In the genomic region with DNA sequence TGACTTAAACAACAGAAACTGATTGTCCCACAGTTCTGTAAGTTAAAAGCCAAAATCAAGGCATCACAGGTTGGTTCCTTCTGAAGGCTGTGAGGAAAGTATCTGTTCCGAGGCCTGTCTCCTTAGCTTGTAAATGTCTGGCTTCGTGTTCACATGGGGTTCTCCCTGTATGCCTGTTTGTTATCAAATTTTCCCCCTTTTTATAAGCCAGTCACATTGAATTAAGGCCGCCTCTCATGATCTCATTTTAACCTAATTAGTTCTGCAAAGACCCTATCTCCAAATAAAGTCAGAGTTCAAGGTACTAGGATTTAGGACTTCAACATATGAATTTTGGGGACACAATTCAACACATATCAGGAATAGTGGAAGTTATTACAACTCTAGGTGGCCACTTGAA, we compare ENCODE assay signal across 36 cellular contexts.
"Had no signal": no experiment of that assay in that cellular context is flagged by ENCODE, and none has a peak within 500 bp of the region (broad histone marks: within the 10 kb centered on the region; RNA-seq: fewer than 3 reads in every experiment).

No MANE protein-coding gene starts in this region.

- H3K27ac Mint-ChIP-seq: activated B cell treated with CpG ODN at 0.5 μM for 24 hours; activated CD8-positive, alpha-beta memory T cell treated with anti-CD3 and anti-CD28 coated beads, Interleukin-2, amount 10 ng/mL, durations not matched to agents 7 days and 5 days; activated CD8-positive, alpha-beta T cell treated with anti-CD3 and anti-CD28 coated beads, Interleukin-2, amount 10 ng/mL, durations not matched to agents 7 days and 5 days; activated naive CD4-positive, alpha-beta T cell treated with anti-CD3 and anti-CD28 coated beads for 36 hours; activated naive CD4-positive, alpha-beta T cell treated with anti-CD3 and anti-CD28 coated beads, Interleukin-2, amount 50 U/mL, for 24 hours; activated naive CD8-positive, alpha-beta T cell treated with anti-CD3 and anti-CD28 coated beads for 36 hours; activated naive CD8-positive, alpha-beta T cell treated with anti-CD3 and anti-CD28 coated beads, Interleukin-2, amount 50 U/mL, for 24 hours; activated T-helper 1 cell treated with anti-CD3 and anti-CD28 coated beads, Interleukin-12 subunit alpha, Interleukin-12 subunit beta, Interleukin-2, Interleukin-4 antibody, amounts not matched to agents 30 ng/mL and 10 ng/mL and 1 ng/mL, durations not matched to agents 14 hours and 24 hours and 36 hours; activated T-helper 2 cell treated with anti-CD3 and anti-CD28 coated beads, Interferon-gamma antibody, Interleukin-2, Interleukin-4, amounts not matched to agents 10 μg/mL and 5 μg/mL and 100 μg/mL, durations not matched to agents 14 hours and 24 hours and 36 hours; effector memory CD8-positive, alpha-beta T cell; T-helper 17 cell; T-helper 2 cell treated with Interferon-gamma antibody and Interleukin-4, amounts not matched to agents 5 μg/mL and 100 μg/mL, for 36 hours had no signal

- H3K4me1 Mint-ChIP-seq: activated CD8-positive, alpha-beta memory T cell treated with anti-CD3 and anti-CD28 coated beads, Interleukin-2, amount 10 ng/mL, durations not matched to agents 7 days and 5 days had no signal

- H3K27ac ChIP-seq: adrenal gland, body of pancreas, esophagus muscularis mucosa, foreskin keratinocyte, gastrocnemius medialis, WERI-Rb-1 had no signal

- H3K9me3 Mint-ChIP-seq: activated B cell treated with CpG ODN at 0.5 μM for 24 hours; activated naive CD4-positive, alpha-beta T cell treated with anti-CD3 and anti-CD28 coated beads for 36 hours; activated naive CD4-positive, alpha-beta T cell treated with anti-CD3 and anti-CD28 coated beads, Interleukin-2, amount 50 U/mL, for 24 hours; activated naive CD8-positive, alpha-beta T cell treated with anti-CD3 and anti-CD28 coated beads for 36 hours; activated naive CD8-positive, alpha-beta T cell treated with anti-CD3 and anti-CD28 coated beads, Interleukin-2, amount 50 U/mL, for 24 hours; activated T-helper 1 cell treated with anti-CD3 and anti-CD28 coated beads, Interleukin-12 subunit alpha, Interleukin-12 subunit beta, Interleukin-2, Interleukin-4 antibody, amounts not matched to agents 30 ng/mL and 10 ng/mL and 1 ng/mL, durations not matched to agents 14 hours and 24 hours and 36 hours; activated T-helper 2 cell treated with anti-CD3 and anti-CD28 coated beads, Interferon-gamma antibody, Interleukin-2, Interleukin-4, amounts not matched to agents 10 μg/mL and 5 μg/mL and 100 μg/mL, durations not matched to agents 14 hours and 24 hours and 36 hours; effector memory CD8-positive, alpha-beta T cell; T-helper 2 cell treated with Interferon-gamma antibody and Interleukin-4, amounts not matched to agents 5 μg/mL and 100 μg/mL, for 36 hours had no signal

- ATAC-seq: activated CD4-positive, CD25-positive, alpha-beta regulatory T cell treated with anti-CD3 and anti-CD28 coated beads, Interleukin-2, amount 50 U/mL, for 24 hours; activated CD8-positive, alpha-beta memory T cell treated with anti-CD3 and anti-CD28 coated beads, Interleukin-2, amount 10 ng/mL, durations not matched to agents 7 days and 5 days; activated CD8-positive, alpha-beta T cell treated with anti-CD3 and anti-CD28 coated beads, Interleukin-2, amount 10 ng/mL, durations not matched to agents 7 days and 5 days; activated naive CD8-positive, alpha-beta T cell treated with anti-CD3 and anti-CD28 coated beads, Interleukin-2, amount 50 U/mL, for 24 hours; body of pancreas; effector memory CD8-positive, alpha-beta T cell; foreskin keratinocyte; gastrocnemius medialis; T-helper 17 cell had no signal

- H3K36me3 Mint-ChIP-seq: activated CD8-positive, alpha-beta memory T cell treated with anti-CD3 and anti-CD28 coated beads, Interleukin-2, amount 10 ng/mL, durations not matched to agents 7 days and 5 days; activated naive CD4-positive, alpha-beta T cell treated with anti-CD3 and anti-CD28 coated beads, Interleukin-2, amount 50 U/mL, for 24 hours; activated naive CD8-positive, alpha-beta T cell treated with anti-CD3 and anti-CD28 coated beads for 36 hours had no signal

- H3K4me3 Mint-ChIP-seq: activated B cell treated with CpG ODN at 0.5 μM for 24 hours; activated CD8-positive, alpha-beta memory T cell treated with anti-CD3 and anti-CD28 coated beads, Interleukin-2, amount 10 ng/mL, durations not matched to agents 7 days and 5 days; activated CD8-positive, alpha-beta T cell treated with anti-CD3 and anti-CD28 coated beads, Interleukin-2, amount 10 ng/mL, durations not matched to agents 7 days and 5 days; activated naive CD4-positive, alpha-beta T cell treated with anti-CD3 and anti-CD28 coated beads for 36 hours; activated naive CD4-positive, alpha-beta T cell treated with anti-CD3 and anti-CD28 coated beads, Interleukin-2, amount 50 U/mL, for 24 hours; activated naive CD8-positive, alpha-beta T cell treated with anti-CD3 and anti-CD28 coated beads for 36 hours; activated naive CD8-positive, alpha-beta T cell treated with anti-CD3 and anti-CD28 coated beads, Interleukin-2, amount 50 U/mL, for 24 hours; activated T-helper 1 cell treated with anti-CD3 and anti-CD28 coated beads, Interleukin-12 subunit alpha, Interleukin-12 subunit beta, Interleukin-2, Interleukin-4 antibody, amounts not matched to agents 30 ng/mL and 10 ng/mL and 1 ng/mL, durations not matched to agents 14 hours and 24 hours and 36 hours; effector memory CD8-positive, alpha-beta T cell; T-helper 17 cell; T-helper 2 cell treated with Interferon-gamma antibody and Interleukin-4, amounts not matched to agents 5 μg/mL and 100 μg/mL, for 36 hours had no signal

- H3K9me3 ChIP-seq: adrenal gland, body of pancreas, esophagus muscularis mucosa, gastrocnemius medialis had no signal

- H3K4me3 ChIP-seq: adrenal gland, body of pancreas, esophagus muscularis mucosa, gastrocnemius medialis had no signal

- H3K4me1 ChIP-seq: adrenal gland, body of pancreas, gastrocnemius medialis had no signal

- H3K27me3 ChIP-seq: adrenal gland, body of pancreas, esophagus muscularis mucosa, foreskin keratinocyte, gastrocnemius medialis had no signal

- H3K36me3 ChIP-seq: adrenal gland, esophagus muscularis mucosa, gastrocnemius medialis, WERI-Rb-1 had no signal

- DNase-seq: activated B cell treated with CpG ODN at 0.5 μM for 24 hours; activated CD4-positive, alpha-beta T cell treated with anti-CD3 and anti-CD28 coated beads for 48 hours; activated CD4-positive, alpha-beta T cell treated with anti-CD3 and anti-CD28 coated beads, Interleukin-2, amount 50 U/mL, for 1 hour; activated CD4-positive, alpha-beta T cell treated with anti-CD3 and anti-CD28 coated beads, Interleukin-2, amount 50 U/mL, for 48 hours; activated CD8-positive, alpha-beta memory T cell treated with anti-CD3 and anti-CD28 coated beads, Interleukin-2, amount 10 ng/mL, durations not matched to agents 7 days and 5 days; activated CD8-positive, alpha-beta memory T cell treated with anti-CD3 and anti-CD28 coated beads, Interleukin-2, amount 50 U/mL, for 4 hours; activated CD8-positive, alpha-beta T cell treated with anti-CD3 and anti-CD28 coated beads, Interleukin-2, amount 10 ng/mL, durations not matched to agents 7 days and 5 days; activated effector memory CD4-positive, alpha-beta T cell treated with anti-CD3 and anti-CD28 coated beads, Interleukin-2, amount 50 U/mL, for 16 hours; activated naive CD4-positive, alpha-beta T cell treated with anti-CD3 and anti-CD28 coated beads for 36 hours; activated naive CD8-positive, alpha-beta T cell treated with anti-CD3 and anti-CD28 coated beads for 36 hours; activated naive CD8-positive, alpha-beta T cell treated with anti-CD3 and anti-CD28 coated beads, Interleukin-2, amount 50 U/mL, for 24 hours; activated T-cell treated with anti-CD3 and anti-CD28 coated beads, Interleukin-2, amount 50 U/mL, for 1 hour; activated T-cell treated with anti-CD3 and anti-CD28 coated beads, Interleukin-2, amount 50 U/mL, for 48 hours; adrenal gland; amygdala; aorta; body of pancreas; caudate nucleus; cortex of kidney; dermis blood vessel endothelial cell; effector CD4-positive, alpha-beta T cell; effector memory CD8-positive, alpha-beta T cell; erythroblast; foreskin keratinocyte; gastrocnemius medialis; glutamatergic neuron; T-helper 1 cell; T-helper 17 cell; T1000; WERI-Rb-1 had no signal
